Comparison of ENCODE assay signal across 32 cellular contexts in the genomic region with DNA sequence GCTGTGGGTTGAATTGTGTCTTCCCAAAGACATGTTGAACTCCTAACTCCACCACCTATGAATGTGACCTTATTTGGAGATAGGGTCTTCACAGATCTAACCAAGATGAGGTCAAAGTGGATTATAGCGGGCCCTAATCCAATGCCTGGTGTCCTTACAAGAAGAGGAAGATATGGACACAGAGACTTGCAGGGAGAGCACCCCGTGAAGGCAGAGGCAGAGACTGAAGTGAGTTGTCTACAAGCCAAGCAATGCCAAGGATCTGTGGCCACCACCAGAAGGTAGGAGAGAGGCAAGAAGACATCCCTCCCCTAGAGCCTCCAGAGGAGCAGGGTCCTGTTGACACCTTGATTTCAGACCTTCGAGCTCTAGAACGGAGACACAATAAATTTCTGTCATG.
"Had no signal": no experiment of that assay in that cellular context is flagged by ENCODE, and none has a peak within 500 bp of the region (broad histone marks: within the 10 kb centered on the region; RNA-seq: fewer than 3 reads in every experiment).

No MANE protein-coding gene starts in this region.

- H3K27ac ChIP-seq: adrenal gland, body of pancreas, cardiac muscle cell, colonic mucosa, epithelial cell of prostate, foreskin keratinocyte, gastrocnemius medialis, heart left ventricle, WERI-Rb-1 had no signal

- H3K4me3 ChIP-seq: adrenal gland, body of pancreas, cardiac muscle cell, colonic mucosa, gastrocnemius medialis, heart left ventricle had no signal

- DNase-seq: activated B cell treated with CpG ODN at 0.5 μM for 24 hours; activated CD4-positive, alpha-beta T cell treated with anti-CD3 and anti-CD28 coated beads for 48 hours; activated CD4-positive, alpha-beta T cell treated with anti-CD3 and anti-CD28 coated beads, Interleukin-2, amount 50 U/mL, for 1 hour; activated CD4-positive, alpha-beta T cell treated with anti-CD3 and anti-CD28 coated beads, Interleukin-2, amount 50 U/mL, for 48 hours; activated CD8-positive, alpha-beta memory T cell treated with anti-CD3 and anti-CD28 coated beads for 24 hours; activated CD8-positive, alpha-beta T cell treated with anti-CD3 and anti-CD28 coated beads for 36 hours; activated effector memory CD4-positive, alpha-beta T cell treated with Interleukin-2 at 50 U/mL for 16 hours; activated gamma-delta T cell treated with Interleukin-2 at 50 U/mL for 16 hours; activated naive CD4-positive, alpha-beta T cell treated with Interleukin-2 at 50 U/mL for 16 hours; activated naive CD8-positive, alpha-beta T cell treated with anti-CD3 and anti-CD28 coated beads for 36 hours; activated naive CD8-positive, alpha-beta T cell treated with anti-CD3 and anti-CD28 coated beads, Interleukin-2, amount 50 U/mL, for 24 hours; activated T-cell treated with anti-CD3 and anti-CD28 coated beads, Interleukin-2, amount 50 U/mL, for 4 hours; adrenal gland; amygdala; aorta; body of pancreas; central memory CD4-positive, alpha-beta T cell; cerebellar nuclear complex; effector CD8-positive, alpha-beta T cell; foreskin keratinocyte; gastrocnemius medialis; glutamatergic neuron; heart left ventricle; T-helper 1 cell; T-helper 17 cell; T1000; WERI-Rb-1 had no signal

- H3K36me3 ChIP-seq: adrenal gland, cardiac muscle cell, colonic mucosa, gastrocnemius medialis, heart left ventricle, WERI-Rb-1 had no signal

- ATAC-seq: activated CD4-positive, CD25-positive, alpha-beta regulatory T cell treated with anti-CD3 and anti-CD28 coated beads, Interleukin-2, amount 50 U/mL, for 24 hours; activated CD8-positive, alpha-beta T cell treated with anti-CD3 and anti-CD28 coated beads for 36 hours; activated naive CD8-positive, alpha-beta T cell treated with anti-CD3 and anti-CD28 coated beads, Interleukin-2, amount 50 U/mL, for 24 hours; activated T-cell treated with anti-CD3 and anti-CD28 coated beads, Interleukin-2, amount 50 U/mL, for 4 hours; activated T-helper 17 cell treated with anti-CD3 and anti-CD28 coated beads, Interleukin-2, amount 50 U/mL, for 72 hours; body of pancreas; foreskin keratinocyte; gastrocnemius medialis; heart left ventricle; T-helper 17 cell had no signal

- H3K4me1 ChIP-seq: colonic mucosa, foreskin keratinocyte had no signal

- H3K27me3 ChIP-seq: adrenal gland, body of pancreas, cardiac muscle cell, colonic mucosa, gastrocnemius medialis had no signal

- H3K9me3 ChIP-seq: adrenal gland, body of pancreas, colonic mucosa, gastrocnemius medialis, heart left ventricle had no signal
